11 cellular contexts compared by ENCODE assay signal in genomic region chr2:233915133-233915532, GRCh38. TPM values are rescaled to one million over a fixed set of nuclear protein-coding genes. Genes with fewer than 3 reads are reported as not detected.
DNase-seq lines count a peak whose midpoint lies in the region; TF ChIP-seq lines count a peak whose summit lies in the region.
"Had no signal": no experiment of that assay in that cellular context is flagged by ENCODE, and none has a peak within 500 bp of the region (broad histone marks: within the 10 kb centered on the region; RNA-seq: fewer than 3 reads in every experiment).

No MANE protein-coding gene starts in this region.

- H3K27me3 Mint-ChIP-seq in type B pancreatic cell: peaks cover 75% of the 10 kb centered on the region

- no peaks in the 10 kb centered on the region for H3K36me3 Mint-ChIP-seq in type B pancreatic cell

- DNase-seq in NCI-H748 (lab: John Stamatoyannopoulos, UW; ENCODE audit: unreplicated experiment) (peak; percentile 38), NCI-H748 treated with DMSO at 0.1 percent for 48 hours (lab: John Stamatoyannopoulos, UW) (no peak), NCI-H2227 (lab: John Stamatoyannopoulos, UW; ENCODE audit: unreplicated experiment) (peak; percentile 31), choroid plexus epithelial cell (ENCODE audit: low read depth) (peak; percentile 15), type B pancreatic cell (ENCODE audit: extremely low spot score, unreplicated experiment) (no peak), COR-L47 (lab: John Stamatoyannopoulos, UW) (no peak), C1 segment of cervical spinal cord (lab: John Stamatoyannopoulos, UW) (no peak)
- DNase-seq in stimulated activated CD4-positive, alpha-beta T cell treated with anti-CD3 and anti-CD28 coated beads, Interleukin-12 subunit alpha, Interleukin-12 subunit beta, amount 100 ng/mL, for 4 hours: no peak
- DNase-seq: colonic mucosa had no signal

- H3K4me3 ChIP-seq in choroid plexus epithelial cell (ENCODE audit: low read depth, low read length): no peak overlapping the region
- H3K4me3 ChIP-seq: colonic mucosa had no signal

- no peaks in the 10 kb centered on the region for H3K4me1 Mint-ChIP-seq in type B pancreatic cell (ENCODE audit: unreplicated experiment)

- H3K9me3 Mint-ChIP-seq in type B pancreatic cell: no peaks in the 10 kb centered on the region

- peak; percentile 44 for TF ChIP-seq CTCF in choroid plexus epithelial cell (conservative IDR thresholded peaks at IDR 0.05; ENCODE audit: low read depth, low read length)
- TF ChIP-seq CTCF in type B pancreatic cell (conservative IDR thresholded peaks at IDR 0.05): peak; percentile 49

- no peak overlapping the region for H3K4me3 Mint-ChIP-seq in type B pancreatic cell

- no peak overlapping the region for H3K27ac Mint-ChIP-seq in type B pancreatic cell

RNA-seq across cellular contexts. Expression of gene TRPM8, which starts 2.0 kb away (rescaled TPM):
- total RNA-seq in type B pancreatic cell (ENCODE audit: low replicate concordance): 0.60 and 0.62 TPM in 2 replicates
- total RNA-seq: colonic mucosa, osteocyte, urinary bladder had no signal

Comparison
In these comparisons a context has a peak if more than half of its experiments do, and no peak if none do; other contexts are left out.
1. DNase-seq: peak in NCI-H748 (single experiment), NCI-H2227 (single experiment) and choroid plexus epithelial cell (single experiment); none in NCI-H748 treated with DMSO at 0.1 percent for 48 hours (single experiment), type B pancreatic cell (single experiment), COR-L47 (single experiment), C1 segment of cervical spinal cord (0 of 14) and stimulated activated CD4-positive, alpha-beta T cell treated with anti-CD3 and anti-CD28 coated beads, Interleukin-12 subunit alpha, Interleukin-12 subunit beta, amount 100 ng/mL, for 4 hours (single experiment).